ENCODE assay signal across 2 cellular contexts in the genomic region with DNA sequence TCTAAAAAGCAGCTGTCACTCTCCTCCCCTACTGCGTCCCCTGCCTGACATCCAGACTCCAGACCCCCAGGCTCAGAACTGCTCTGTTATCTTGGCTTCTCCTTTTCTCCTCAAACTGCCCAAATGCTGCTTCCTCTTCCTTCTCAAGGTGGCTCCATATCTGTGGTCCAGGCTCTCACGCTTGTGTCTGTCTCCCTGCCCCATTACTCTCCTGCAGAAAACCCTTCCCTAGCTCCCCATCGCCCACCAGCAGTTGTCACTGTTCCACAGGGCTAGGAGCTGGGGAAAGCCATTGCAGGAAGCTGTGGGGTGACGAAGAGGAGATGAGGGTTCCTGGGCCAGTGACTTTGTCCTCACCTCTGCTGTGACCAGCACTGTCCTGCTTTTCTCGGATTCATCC.
TF ChIP-seq lines count a peak whose summit lies in the region.

No MANE protein-coding gene starts in this region.

TF ChIP-seq in WTC11, 78 proteins besides CTCF, POLR2A, EP300 and RAD21:
- TF ChIP-seq, protein P1, sequence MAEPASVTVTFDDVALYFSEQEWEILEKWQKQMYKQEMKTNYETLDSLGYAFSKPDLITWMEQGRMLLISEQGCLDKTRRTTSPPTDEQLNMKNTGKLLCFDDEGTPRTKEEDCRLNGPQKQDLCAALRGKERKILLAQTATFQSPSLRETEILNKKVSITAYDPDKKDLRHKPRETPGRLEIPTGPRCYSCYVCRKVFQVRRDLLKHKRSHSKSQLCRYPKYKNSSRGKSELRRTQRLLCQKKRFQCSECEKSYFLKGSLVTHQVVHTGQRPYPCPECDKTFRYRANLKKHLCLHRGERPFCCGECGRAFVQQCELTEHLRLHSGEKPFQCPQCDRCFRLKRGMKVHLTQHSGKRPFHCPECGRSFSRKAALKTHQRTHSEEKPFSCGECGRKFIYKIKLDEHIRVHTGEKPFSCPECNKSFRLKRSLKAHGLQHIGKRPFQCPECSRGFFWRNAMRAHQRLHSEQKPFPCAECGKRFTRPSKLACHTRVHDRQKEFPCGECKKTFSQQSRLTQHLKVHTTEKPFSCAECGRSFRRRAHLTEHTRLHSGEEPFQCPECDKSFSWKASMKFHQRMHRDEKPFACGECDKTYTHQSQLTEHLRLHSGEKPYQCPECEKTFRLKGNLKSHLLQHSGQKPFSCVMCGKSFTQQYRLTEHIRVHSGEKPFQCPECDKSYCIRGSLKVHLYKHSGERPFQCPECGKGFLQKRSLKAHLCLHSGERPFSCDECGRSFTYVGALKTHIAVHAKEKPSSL (CRISPR knock-in tag; conservative IDR thresholded peaks at IDR 0.05): no peak
- no peak for TF ChIP-seq RELA (CRISPR knock-in tag; IDR thresholded peaks at IDR 0.05; ENCODE audit: borderline replicate concordance)
- TF ChIP-seq, protein P2, sequence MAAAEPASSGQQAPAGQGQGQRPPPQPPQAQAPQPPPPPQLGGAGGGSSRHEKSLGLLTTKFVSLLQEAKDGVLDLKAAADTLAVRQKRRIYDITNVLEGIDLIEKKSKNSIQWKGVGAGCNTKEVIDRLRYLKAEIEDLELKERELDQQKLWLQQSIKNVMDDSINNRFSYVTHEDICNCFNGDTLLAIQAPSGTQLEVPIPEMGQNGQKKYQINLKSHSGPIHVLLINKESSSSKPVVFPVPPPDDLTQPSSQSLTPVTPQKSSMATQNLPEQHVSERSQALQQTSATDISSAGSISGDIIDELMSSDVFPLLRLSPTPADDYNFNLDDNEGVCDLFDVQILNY (CRISPR knock-in tag; IDR thresholded peaks at IDR 0.05): no peak
- TF ChIP-seq ZNF121 (CRISPR knock-in tag; IDR thresholded peaks at IDR 0.05): peak; percentile 91
- TF ChIP-seq GRHL2 (CRISPR knock-in tag; IDR thresholded peaks at IDR 0.05; ENCODE audit: insufficient replicate concordance, severe bottlenecking): no peak
- no peak for TF ChIP-seq ELF4 (CRISPR knock-in tag; IDR thresholded peaks at IDR 0.05; ENCODE audit: low read depth)
- TF ChIP-seq ZNF396 (CRISPR knock-in tag; IDR thresholded peaks at IDR 0.05; ENCODE audit: borderline replicate concordance): 0 out of 2 replicates have a peak, but pooled peaks have one; percentile 39
- TF ChIP-seq ZNF232 (CRISPR knock-in tag; IDR thresholded peaks at IDR 0.05): no peak
- TF ChIP-seq TP53 (CRISPR knock-in tag; IDR thresholded peaks at IDR 0.05): no peak
- no peak for TF ChIP-seq MXD4 (CRISPR knock-in tag; IDR thresholded peaks at IDR 0.05; ENCODE audit: borderline replicate concordance)

TF ChIP-seq in HepG2, 621 proteins besides CTCF, POLR2A, EP300 and RAD21 (continued from another document):
- TF ChIP-seq, protein P3, sequence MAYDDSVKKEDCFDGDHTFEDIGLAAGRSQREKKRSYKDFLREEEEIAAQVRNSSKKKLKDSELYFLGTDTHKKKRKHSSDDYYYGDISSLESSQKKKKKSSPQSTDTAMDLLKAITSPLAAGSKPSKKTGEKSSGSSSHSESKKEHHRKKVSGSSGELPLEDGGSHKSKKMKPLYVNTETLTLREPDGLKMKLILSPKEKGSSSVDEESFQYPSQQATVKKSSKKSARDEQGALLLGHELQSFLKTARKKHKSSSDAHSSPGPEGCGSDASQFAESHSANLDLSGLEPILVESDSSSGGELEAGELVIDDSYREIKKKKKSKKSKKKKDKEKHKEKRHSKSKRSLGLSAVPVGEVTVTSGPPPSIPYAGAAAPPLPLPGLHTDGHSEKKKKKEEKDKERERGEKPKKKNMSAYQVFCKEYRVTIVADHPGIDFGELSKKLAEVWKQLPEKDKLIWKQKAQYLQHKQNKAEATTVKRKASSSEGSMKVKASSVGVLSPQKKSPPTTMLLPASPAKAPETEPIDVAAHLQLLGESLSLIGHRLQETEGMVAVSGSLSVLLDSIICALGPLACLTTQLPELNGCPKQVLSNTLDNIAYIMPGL (CRISPR knock-in tag; IDR thresholded peaks at IDR 0.05; ENCODE audit: borderline replicate concordance in 1 of 2, low read depth in 1 of 2): 0 out of 4 replicates have a peak, but pooled peaks of 1 of the 2 experiments have one; percentile 44
- TF ChIP-seq ETV5 (CRISPR knock-in tag; IDR thresholded peaks at IDR 0.05; ENCODE audit: borderline replicate concordance) (0 out of 2 replicates have a peak, but pooled peaks have one; percentile 18), NFE2 (CRISPR knock-in tag; IDR thresholded peaks at IDR 0.05) (no peak), SETDB1 (CRISPR knock-in tag; IDR thresholded peaks at IDR 0.05; ENCODE audit: borderline replicate concordance) (no peak), ZNF773 (CRISPR knock-in tag; IDR thresholded peaks at IDR 0.05; ENCODE audit: borderline replicate concordance) (no peak), HDAC6 (IDR thresholded peaks at IDR 0.05; ENCODE audit: low read depth, low read length) (no peak)
- TF ChIP-seq, protein P4, sequence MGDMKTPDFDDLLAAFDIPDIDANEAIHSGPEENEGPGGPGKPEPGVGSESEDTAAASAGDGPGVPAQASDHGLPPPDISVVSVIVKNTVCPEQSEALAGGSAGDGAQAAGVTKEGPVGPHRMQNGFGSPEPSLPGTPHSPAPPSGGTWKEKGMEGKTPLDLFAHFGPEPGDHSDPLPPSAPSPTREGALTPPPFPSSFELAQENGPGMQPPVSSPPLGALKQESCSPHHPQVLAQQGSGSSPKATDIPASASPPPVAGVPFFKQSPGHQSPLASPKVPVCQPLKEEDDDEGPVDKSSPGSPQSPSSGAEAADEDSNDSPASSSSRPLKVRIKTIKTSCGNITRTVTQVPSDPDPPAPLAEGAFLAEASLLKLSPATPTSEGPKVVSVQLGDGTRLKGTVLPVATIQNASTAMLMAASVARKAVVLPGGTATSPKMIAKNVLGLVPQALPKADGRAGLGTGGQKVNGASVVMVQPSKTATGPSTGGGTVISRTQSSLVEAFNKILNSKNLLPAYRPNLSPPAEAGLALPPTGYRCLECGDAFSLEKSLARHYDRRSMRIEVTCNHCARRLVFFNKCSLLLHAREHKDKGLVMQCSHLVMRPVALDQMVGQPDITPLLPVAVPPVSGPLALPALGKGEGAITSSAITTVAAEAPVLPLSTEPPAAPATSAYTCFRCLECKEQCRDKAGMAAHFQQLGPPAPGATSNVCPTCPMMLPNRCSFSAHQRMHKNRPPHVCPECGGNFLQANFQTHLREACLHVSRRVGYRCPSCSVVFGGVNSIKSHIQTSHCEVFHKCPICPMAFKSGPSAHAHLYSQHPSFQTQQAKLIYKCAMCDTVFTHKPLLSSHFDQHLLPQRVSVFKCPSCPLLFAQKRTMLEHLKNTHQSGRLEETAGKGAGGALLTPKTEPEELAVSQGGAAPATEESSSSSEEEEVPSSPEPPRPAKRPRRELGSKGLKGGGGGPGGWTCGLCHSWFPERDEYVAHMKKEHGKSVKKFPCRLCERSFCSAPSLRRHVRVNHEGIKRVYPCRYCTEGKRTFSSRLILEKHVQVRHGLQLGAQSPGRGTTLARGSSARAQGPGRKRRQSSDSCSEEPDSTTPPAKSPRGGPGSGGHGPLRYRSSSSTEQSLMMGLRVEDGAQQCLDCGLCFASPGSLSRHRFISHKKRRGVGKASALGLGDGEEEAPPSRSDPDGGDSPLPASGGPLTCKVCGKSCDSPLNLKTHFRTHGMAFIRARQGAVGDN (CRISPR knock-in tag; IDR thresholded peaks at IDR 0.05): peak; percentile 13; the same call in 1 of the 2 replicates
